ENCODE assay signal across 2 cellular contexts in the genomic region with DNA sequence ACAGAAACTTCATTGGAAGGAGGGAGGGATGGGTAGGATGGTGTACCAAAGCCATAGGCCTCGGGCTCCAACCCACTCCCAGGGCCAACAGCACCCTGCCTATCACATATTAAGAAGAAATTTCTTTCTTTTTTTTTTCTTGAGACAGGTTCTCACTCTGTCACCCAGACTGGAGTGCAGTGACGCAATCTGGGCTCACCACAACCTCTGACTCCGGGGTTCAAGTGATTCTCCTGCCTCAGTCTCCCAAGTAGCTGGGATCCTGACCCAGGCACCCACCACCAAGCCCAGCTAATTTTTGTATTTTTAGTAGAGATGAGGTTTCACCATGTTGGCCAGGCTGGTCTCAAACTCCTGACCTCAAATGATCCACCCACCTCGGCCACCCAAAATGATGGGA.
TF ChIP-seq lines count a peak whose summit lies in the region.
"Not testable (repeated sequence)": the region's sequence is repeated elsewhere in the genome, so short reads cannot be mapped to it uniquely, and the experiment has no call there.

No MANE protein-coding gene starts in this region.

TF ChIP-seq in IMR-90, 13 proteins besides CTCF, POLR2A, EP300 and RAD21:
- 0 out of 2 replicates have a peak, but pooled peaks have one; percentile 1 for TF ChIP-seq CEBPB (IDR thresholded peaks at IDR 0.05; ENCODE audit: low read depth, low read length)

TF ChIP-seq in K562, 482 proteins besides CTCF, POLR2A, EP300 and RAD21:
- TF ChIP-seq, protein P1, sequence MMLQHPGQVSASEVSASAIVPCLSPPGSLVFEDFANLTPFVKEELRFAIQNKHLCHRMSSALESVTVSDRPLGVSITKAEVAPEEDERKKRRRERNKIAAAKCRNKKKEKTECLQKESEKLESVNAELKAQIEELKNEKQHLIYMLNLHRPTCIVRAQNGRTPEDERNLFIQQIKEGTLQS (IDR thresholded peaks at IDR 0.05), result peak; percentile 65
- TF ChIP-seq, protein P1 (CRISPR knock-in tag; conservative IDR thresholded peaks at IDR 0.05), result not testable (repeated sequence)
- not testable (repeated sequence) for TF ChIP-seq NR2C2, CEBPG (CRISPR knock-in tag; IDR thresholded peaks at IDR 0.05)
- TF ChIP-seq NR2C2 (tag; IDR thresholded peaks at IDR 0.05) (peak; percentile 50; the same call in 1 of the 2 replicates), CEBPB (tag; IDR thresholded peaks at IDR 0.05) (peak; percentile 86), CEBPG (tag; conservative IDR thresholded peaks at IDR 0.05 in 1 of 2, IDR thresholded peaks at IDR 0.05 in 1 of 2) (peak; percentile 76 to 79)
- TF ChIP-seq, protein P2, sequence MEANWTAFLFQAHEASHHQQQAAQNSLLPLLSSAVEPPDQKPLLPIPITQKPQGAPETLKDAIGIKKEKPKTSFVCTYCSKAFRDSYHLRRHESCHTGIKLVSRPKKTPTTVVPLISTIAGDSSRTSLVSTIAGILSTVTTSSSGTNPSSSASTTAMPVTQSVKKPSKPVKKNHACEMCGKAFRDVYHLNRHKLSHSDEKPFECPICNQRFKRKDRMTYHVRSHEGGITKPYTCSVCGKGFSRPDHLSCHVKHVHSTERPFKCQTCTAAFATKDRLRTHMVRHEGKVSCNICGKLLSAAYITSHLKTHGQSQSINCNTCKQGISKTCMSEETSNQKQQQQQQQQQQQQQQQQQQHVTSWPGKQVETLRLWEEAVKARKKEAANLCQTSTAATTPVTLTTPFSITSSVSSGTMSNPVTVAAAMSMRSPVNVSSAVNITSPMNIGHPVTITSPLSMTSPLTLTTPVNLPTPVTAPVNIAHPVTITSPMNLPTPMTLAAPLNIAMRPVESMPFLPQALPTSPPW (CRISPR knock-in tag; IDR thresholded peaks at IDR 0.05), result 0 out of 2 replicates have a peak, but pooled peaks have one; percentile 28
